Comparison of ENCODE assay signal across 18 cellular contexts in the genomic region with DNA sequence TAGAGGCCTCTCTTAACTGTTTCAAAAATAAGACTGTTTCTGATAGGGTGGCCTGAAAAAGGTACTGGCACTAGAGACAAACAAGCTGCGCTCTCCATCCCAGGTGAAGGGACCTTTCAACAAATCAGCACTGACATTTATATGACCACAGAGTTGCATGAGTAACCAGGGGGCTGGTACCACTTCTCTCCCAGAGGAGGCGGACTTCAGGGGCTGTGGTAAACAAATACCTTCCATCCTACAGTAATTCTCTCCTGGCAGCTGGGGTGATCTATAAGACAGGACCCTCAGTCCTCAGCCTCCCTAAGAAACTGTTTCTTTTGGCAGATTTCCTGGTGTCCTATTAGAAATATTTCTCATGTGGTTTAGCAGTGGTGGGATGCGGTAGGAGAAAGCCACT.
"Had no signal": no experiment of that assay in that cellular context is flagged by ENCODE, and none has a peak within 500 bp of the region (broad histone marks: within the 10 kb centered on the region; RNA-seq: fewer than 3 reads in every experiment).

No MANE protein-coding gene starts in this region.

- H3K27ac ChIP-seq: colonic mucosa, esophagus squamous epithelium, ovary, stomach, thoracic aorta had no signal

- DNase-seq: activated CD4-positive, alpha-beta memory T cell treated with anti-CD3 and anti-CD28 coated beads for 36 hours; activated CD4-positive, alpha-beta T cell treated with anti-CD3 and anti-CD28 coated beads for 1 hour; activated gamma-delta T cell treated with Interleukin-2 at 50 U/mL for 16 hours; activated naive CD8-positive, alpha-beta T cell treated with anti-CD3 and anti-CD28 coated beads for 36 hours; activated T-cell treated with anti-CD3 and anti-CD28 coated beads, Interleukin-2, amount 50 U/mL, for 48 hours; colonic mucosa; esophagus squamous epithelium; foreskin fibroblast; head of caudate nucleus; kidney glomerular epithelial cell; ovary; small intestine; stomach had no signal

- H3K9me3 Mint-ChIP-seq: T-helper 2 cell treated with Interferon-gamma antibody and Interleukin-4, amounts not matched to agents 5 μg/mL and 100 μg/mL, for 36 hours had no signal

- H3K4me3 ChIP-seq: colonic mucosa, esophagus squamous epithelium, lung, ovary, stomach, thoracic aorta, uterus had no signal

- H3K27me3 ChIP-seq: colonic mucosa, esophagus squamous epithelium, ovary, stomach, uterus had no signal

- H3K9me3 ChIP-seq: colonic mucosa, esophagus squamous epithelium, ovary, stomach, thoracic aorta, uterus had no signal

- H3K27ac Mint-ChIP-seq: activated CD4-positive, alpha-beta memory T cell treated with anti-CD3 and anti-CD28 coated beads for 36 hours; activated naive CD8-positive, alpha-beta T cell treated with anti-CD3 and anti-CD28 coated beads for 36 hours; T-helper 2 cell treated with Interferon-gamma antibody and Interleukin-4, amounts not matched to agents 5 μg/mL and 100 μg/mL, for 36 hours had no signal

- H3K4me1 ChIP-seq: colonic mucosa, esophagus squamous epithelium, stomach, uterus had no signal

- H3K36me3 Mint-ChIP-seq: activated CD4-positive, alpha-beta memory T cell treated with anti-CD3 and anti-CD28 coated beads for 36 hours; activated naive CD8-positive, alpha-beta T cell treated with anti-CD3 and anti-CD28 coated beads for 36 hours had no signal

- H3K36me3 ChIP-seq: colonic mucosa, ovary, thoracic aorta, uterus had no signal

- H3K4me1 Mint-ChIP-seq: activated naive CD8-positive, alpha-beta T cell treated with anti-CD3 and anti-CD28 coated beads for 36 hours had no signal

- H3K4me3 Mint-ChIP-seq: activated CD4-positive, alpha-beta memory T cell treated with anti-CD3 and anti-CD28 coated beads for 36 hours; activated naive CD8-positive, alpha-beta T cell treated with anti-CD3 and anti-CD28 coated beads for 36 hours; nephron; T-helper 2 cell treated with Interferon-gamma antibody and Interleukin-4, amounts not matched to agents 5 μg/mL and 100 μg/mL, for 36 hours had no signal
